9 cellular contexts compared by ENCODE assay signal in the genomic region with DNA sequence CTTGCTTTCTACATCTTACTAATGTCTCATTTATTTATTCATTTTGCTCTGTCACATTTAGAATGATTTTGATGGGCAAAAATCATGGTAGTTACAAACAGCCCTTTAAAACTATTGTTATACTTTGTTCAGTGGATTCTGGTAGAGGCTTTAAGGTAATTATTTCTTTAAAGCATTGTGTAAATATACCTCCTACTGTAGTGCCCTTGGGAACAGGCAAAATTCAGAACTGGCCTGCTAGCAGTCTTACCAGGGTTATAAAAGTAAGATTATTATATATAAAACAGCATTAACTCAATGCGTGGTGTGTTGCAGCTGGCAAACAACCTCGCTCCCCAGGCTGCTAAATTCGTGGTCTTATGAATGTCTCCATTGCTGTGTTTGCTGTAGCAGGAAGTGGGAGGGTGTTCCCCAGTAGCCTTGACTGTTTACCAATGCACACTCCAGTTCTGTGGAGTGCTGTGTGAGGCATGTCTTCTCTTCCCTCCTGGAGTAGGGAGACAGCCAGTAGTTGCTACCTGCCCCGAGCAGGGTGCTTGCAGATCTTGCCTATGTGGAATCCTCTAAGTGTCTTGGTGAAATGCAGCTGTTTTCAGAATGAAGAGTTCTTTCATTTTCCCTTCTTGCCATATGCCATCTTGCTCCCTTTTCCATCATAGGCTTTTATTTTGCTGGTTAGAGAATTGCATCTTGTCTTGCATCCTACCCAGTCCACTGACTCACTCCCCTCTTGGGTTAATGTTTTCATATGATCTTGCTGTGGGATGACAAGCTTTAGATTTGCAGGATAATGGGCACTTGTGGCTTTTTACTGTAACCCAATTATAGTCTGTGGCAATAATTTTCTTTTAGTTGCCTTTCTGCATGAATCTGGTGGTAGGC. TPM values are rescaled to one million over a fixed set of nuclear protein-coding genes. Genes with fewer than 3 reads are reported as not detected.
DNase-seq lines count a peak whose midpoint lies in the region; ATAC-seq and TF ChIP-seq lines count a peak whose summit lies in the region.
"Had no signal": no experiment of that assay in that cellular context is flagged by ENCODE, and none has a peak within 500 bp of the region (broad histone marks: within the 10 kb centered on the region; RNA-seq: fewer than 3 reads in every experiment).

No MANE protein-coding gene starts in this region.

- no peaks in the 10 kb centered on the region for H3K27me3 ChIP-seq in Peyer's patch
- H3K27me3 ChIP-seq: esophagus squamous epithelium had no signal

- H3K9me3 ChIP-seq in mucosa of descending colon (no peaks in the 10 kb centered on the region), Peyer's patch (no peaks in the 10 kb centered on the region)
- H3K9me3 ChIP-seq: esophagus squamous epithelium, psoas muscle had no signal

- H3K4me3 Mint-ChIP-seq in activated T-cell treated with anti-CD3 and anti-CD28 coated beads, Interleukin-2, amount 50 U/mL, for 72 hours: peak overlapping the region; percentile 59 to 66

- DNase-seq in DMS53 treated with DMSO at 0.1 percent for 48 hours (lab: John Stamatoyannopoulos, UW; ENCODE audit: unreplicated experiment) (peak; percentile 30), mucosa of descending colon (peak in 1 of 3 donors; percentile 47), left lobe of liver (ENCODE audit: low spot score) (no peak), Peyer's patch (no peak)
- DNase-seq in Jurkat, Clone E6-1 (ENCODE audit: low read depth, low spot score): peak; percentile 62
- DNase-seq in activated T-cell treated with anti-CD3 and anti-CD28 coated beads, Interleukin-2, amount 50 U/mL, for 72 hours: no peak
- DNase-seq in stimulated activated CD4-positive, alpha-beta T cell treated with anti-CD3 and anti-CD28 coated beads, Interleukin-2, amount 100 ng/mL, for 24 hours: no peak
- DNase-seq: esophagus squamous epithelium, psoas muscle had no signal

- no peak for TF ChIP-seq CTCF in mucosa of descending colon (IDR thresholded peaks at IDR 0.05)
- no peak for TF ChIP-seq CTCF in Peyer's patch (IDR thresholded peaks at IDR 0.05)

- no peak overlapping the region; the same call in 1 of the 2 replicates for H3K4me3 ChIP-seq in Jurkat, Clone E6-1 (ENCODE audit: low read length)
- H3K4me3 ChIP-seq in mucosa of descending colon (no peak overlapping the region), Peyer's patch (no peak overlapping the region)
- H3K4me3 ChIP-seq: esophagus squamous epithelium, psoas muscle had no signal

- H3K9me3 Mint-ChIP-seq in activated T-cell treated with anti-CD3 and anti-CD28 coated beads, Interleukin-2, amount 50 U/mL, for 72 hours: no peaks in the 10 kb centered on the region

- no peak overlapping the region for H3K27ac ChIP-seq in Peyer's patch
- H3K27ac ChIP-seq: esophagus squamous epithelium, psoas muscle had no signal

- H3K4me1 Mint-ChIP-seq in activated T-cell treated with anti-CD3 and anti-CD28 coated beads, Interleukin-2, amount 50 U/mL, for 72 hours (ENCODE audit: low read depth): peaks cover 52% of the 10 kb centered on the region

- peaks cover 12% of the 10 kb centered on the region for H3K4me1 ChIP-seq in mucosa of descending colon (ENCODE audit: low read depth)
- no peaks in the 10 kb centered on the region for H3K4me1 ChIP-seq in Peyer's patch

- TF ChIP-seq POLR2A in Peyer's patch (IDR thresholded peaks at IDR 0.05): no peak

- H3K27ac Mint-ChIP-seq in activated T-cell treated with anti-CD3 and anti-CD28 coated beads, Interleukin-2, amount 50 U/mL, for 72 hours: peak overlapping the region; percentile 81

- peak; percentile 22 to 37 for ATAC-seq in activated T-cell treated with anti-CD3 and anti-CD28 coated beads, Interleukin-2, amount 50 U/mL, for 72 hours (replicated peaks in 1 of 2)
- ATAC-seq in mucosa of descending colon (peak; percentile 90), left lobe of liver (no peak)
- ATAC-seq: psoas muscle had no signal

- no peaks in the 10 kb centered on the region for H3K27me3 Mint-ChIP-seq in activated T-cell treated with anti-CD3 and anti-CD28 coated beads, Interleukin-2, amount 50 U/mL, for 72 hours (ENCODE audit: low read depth)

- intact Hi-C loops in mucosa of descending colon (cut with DNase I, micrococcal nuclease): no loop called here

- peaks cover 17 to 26% of the 10 kb centered on the region in 2 donors for H3K36me3 Mint-ChIP-seq in activated T-cell treated with anti-CD3 and anti-CD28 coated beads, Interleukin-2, amount 50 U/mL, for 72 hours (ENCODE audit: insufficient read depth in 2 of 2)

- H3K36me3 ChIP-seq in mucosa of descending colon (ENCODE audit: low read depth) (no peaks in the 10 kb centered on the region), Peyer's patch (peaks cover 0 to 48% (median 0%) of the 10 kb centered on the region in 3 donors)

RNA-seq across cellular contexts. Expression of a gene that starts 45.3 kb away (rescaled TPM):
- 53.7 TPM for polyA plus RNA-seq in Jurkat, Clone E6-1 (2012; ENCODE audit: insufficient read depth, insufficient read length)
- 10 to 100 TPM; 68.9 to 83.6 TPM for total RNA-seq in activated T-cell treated with anti-CD3 and anti-CD28 coated beads, Interleukin-2, amount 50 U/mL, for 72 hours
- total RNA-seq in mucosa of descending colon (100 to 1,000 TPM in 2 of 3 donors, 10 to 100 TPM in 1; 97.7 to 112 (median 101) TPM), left lobe of liver (51.5 TPM), Peyer's patch (10 to 100 TPM; 48.7 to 86.5 (median 82.3) TPM)

Comparison
In these comparisons a context has a peak if more than half of its experiments do, and no peak if none do; other contexts are left out.
1. DNase-seq: peak in DMS53 treated with DMSO at 0.1 percent for 48 hours (single experiment) and Jurkat, Clone E6-1 (single experiment); none in activated T-cell treated with anti-CD3 and anti-CD28 coated beads, Interleukin-2, amount 50 U/mL, for 72 hours (0 of 2), left lobe of liver (single experiment), stimulated activated CD4-positive, alpha-beta T cell treated with anti-CD3 and anti-CD28 coated beads, Interleukin-2, amount 100 ng/mL, for 24 hours (0 of 2) and Peyer's patch (0 of 3).